In the genomic region with DNA sequence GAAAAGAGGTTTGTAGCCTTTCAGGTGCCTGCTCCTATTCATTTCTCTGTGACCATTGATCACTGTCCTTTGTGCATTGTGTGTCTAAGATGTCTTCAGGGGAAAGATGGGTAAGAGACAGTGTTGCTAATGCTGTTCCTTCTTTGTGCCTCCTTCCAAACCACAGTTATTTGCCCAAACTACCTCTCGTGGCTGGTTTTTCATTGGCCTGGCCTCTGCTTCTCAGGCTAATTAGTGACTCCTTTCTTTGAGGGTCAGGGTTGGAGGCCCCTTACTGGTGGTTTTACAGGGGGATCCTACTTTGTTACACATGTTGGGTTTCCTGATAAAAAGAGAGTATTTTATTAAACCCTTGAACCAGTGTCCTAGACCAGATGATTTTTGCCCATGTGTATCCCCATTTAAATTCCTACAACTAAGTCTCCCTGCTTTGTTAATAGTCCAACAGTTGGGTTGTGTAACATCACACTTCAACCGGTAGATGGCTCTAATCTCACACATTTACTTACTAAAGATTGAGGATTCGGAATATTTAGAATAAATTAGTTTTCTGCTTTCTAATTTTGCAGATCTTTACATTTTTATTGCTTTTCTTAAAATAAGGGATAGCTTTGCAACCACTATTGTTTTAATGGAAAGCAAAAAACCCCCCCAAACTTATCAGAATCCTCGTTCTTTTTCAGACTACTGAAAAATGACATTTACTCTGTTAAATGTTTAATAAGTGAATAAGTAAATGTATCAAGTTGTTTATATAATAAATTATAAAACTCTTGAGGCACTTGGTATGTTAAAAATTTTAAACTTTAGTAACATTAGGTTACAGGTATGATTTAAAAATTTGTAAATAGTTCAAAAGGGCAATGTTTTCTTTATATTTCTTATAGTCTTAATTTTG, we compare ENCODE assay signal across 8 cellular contexts. TPM values are rescaled to one million over a fixed set of nuclear protein-coding genes. Genes with fewer than 3 reads are reported as not detected.
DNase-seq lines count a peak whose midpoint lies in the region; TF ChIP-seq lines count a peak whose summit lies in the region.

No MANE protein-coding gene starts in this region.

- no peaks in the 10 kb centered on the region for H4K20me1 ChIP-seq in smooth muscle cell (ENCODE audit: low read depth)

- H3K4me3 ChIP-seq in smooth muscle cell, result peak overlapping the region; percentile 83

- TF ChIP-seq CTCF in GM12874 (IDR thresholded peaks at IDR 0.05; ENCODE audit: insufficient read depth, low read depth, low read length) (peak; percentile 48; the same call in 1 of the 2 replicates), smooth muscle cell (IDR thresholded peaks at IDR 0.05; ENCODE audit: borderline replicate concordance, insufficient read depth, poor library complexity, severe bottlenecking) (peak; percentile 66)

- peaks cover 33% of the 10 kb centered on the region for H3K4me1 ChIP-seq in smooth muscle cell (ENCODE audit: low read depth)

- H3K36me3 ChIP-seq in smooth muscle cell (ENCODE audit: low read depth), result no peaks in the 10 kb centered on the region

- H3K27me3 ChIP-seq in smooth muscle cell (ENCODE audit: low read depth), result no peaks in the 10 kb centered on the region

- H3K9ac ChIP-seq in smooth muscle cell (ENCODE audit: low read depth), result no peak overlapping the region

- no peaks in the 10 kb centered on the region for H3F3A ChIP-seq in smooth muscle cell (ENCODE audit: low read depth)

- no peaks in the 10 kb centered on the region for H3K9me3 ChIP-seq in smooth muscle cell (replicated peaks; ENCODE audit: low read depth)

- H3K4me2 ChIP-seq in smooth muscle cell, result peak overlapping the region; percentile 100

- 11% methylated on average over 4 of the region's 4 CpGs for WGBS in smooth muscle cell (ENCODE audit: low lambda C conversion rate)

- H3K27ac ChIP-seq in smooth muscle cell (ENCODE audit: low read depth), result peak overlapping the region; percentile 24

- H2AFZ ChIP-seq in smooth muscle cell (ENCODE audit: low read depth), result peak overlapping the region; percentile 84

- H3K79me2 ChIP-seq in smooth muscle cell (ENCODE audit: low read depth), result peaks cover 35% of the 10 kb centered on the region

- peak; percentile 61 to 71 for DNase-seq in AML-193 (lab: John Stamatoyannopoulos, UW)
- DNase-seq in NCI-H2227 treated with DMSO at 0.1 percent for 48 hours (lab: John Stamatoyannopoulos, UW), result peak; percentile 40
- DNase-seq in amniotic epithelial cell (ENCODE audit: low read depth), result peak; percentile 67
- peak; percentile 28 for DNase-seq in iPS-NIHi11 (ENCODE audit: low spot score)
- no peak for DNase-seq in smooth muscle cell (lab: John Stamatoyannopoulos, UW; ENCODE audit: unreplicated experiment)
- DNase-seq in NCI-H187 (lab: John Stamatoyannopoulos, UW), result no peak
- DNase-seq in NK-92 (lab: John Stamatoyannopoulos, UW; ENCODE audit: unreplicated experiment), result no peak

RNA-seq across cellular contexts. Expression of gene MARS2, which starts 2.4 kb away (rescaled TPM):
- total RNA-seq in smooth muscle cell, result 1.3 and 2.0 TPM in 2 replicates
- 1.4 TPM in 1 of 2 replicates, not detected in the other for polyA plus RNA-seq in smooth muscle cell

RNA-seq across cellular contexts. Expression of gene RFTN2, which starts 32.2 kb away (rescaled TPM):
- total RNA-seq in smooth muscle cell, result 15.9 and 29.2 TPM in 2 replicates
- 4.6 and 9.5 TPM in 2 replicates for polyA plus RNA-seq in smooth muscle cell

Comparison
In these comparisons a context has a peak if more than half of its experiments do, and no peak if none do; other contexts are left out.
1. DNase-seq: peak in AML-193 (2 of 2), NCI-H2227 treated with DMSO at 0.1 percent for 48 hours (single experiment), amniotic epithelial cell (single experiment) and iPS-NIHi11 (single experiment); none in smooth muscle cell (single experiment), NCI-H187 (0 of 2) and NK-92 (single experiment).